1 cellular context compared by ENCODE assay signal in the genomic region with DNA sequence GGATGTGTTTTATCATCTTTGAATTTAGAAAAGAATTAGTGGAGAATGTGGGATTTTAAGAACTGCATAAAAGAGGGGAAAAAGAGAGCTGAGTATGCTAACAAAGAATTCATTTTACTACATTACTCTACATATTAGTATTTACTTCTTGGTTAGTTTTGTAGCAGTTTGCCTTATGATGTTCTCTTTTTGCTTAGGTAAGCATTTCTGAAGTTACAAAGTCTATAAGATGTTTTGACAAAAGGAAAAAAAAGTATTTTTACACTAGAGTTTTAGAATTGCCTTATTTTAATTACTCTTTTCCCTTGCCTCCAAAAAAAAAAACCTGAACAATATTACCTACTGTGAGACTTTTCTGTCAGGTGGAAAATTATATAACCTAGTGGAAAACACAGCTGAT.
TF ChIP-seq lines count a peak whose summit lies in the region.

No MANE protein-coding gene starts in this region.

TF ChIP-seq in K562, 482 proteins besides CTCF, POLR2A, EP300 and RAD21 (continued from another document):
- TF ChIP-seq, protein P1, sequence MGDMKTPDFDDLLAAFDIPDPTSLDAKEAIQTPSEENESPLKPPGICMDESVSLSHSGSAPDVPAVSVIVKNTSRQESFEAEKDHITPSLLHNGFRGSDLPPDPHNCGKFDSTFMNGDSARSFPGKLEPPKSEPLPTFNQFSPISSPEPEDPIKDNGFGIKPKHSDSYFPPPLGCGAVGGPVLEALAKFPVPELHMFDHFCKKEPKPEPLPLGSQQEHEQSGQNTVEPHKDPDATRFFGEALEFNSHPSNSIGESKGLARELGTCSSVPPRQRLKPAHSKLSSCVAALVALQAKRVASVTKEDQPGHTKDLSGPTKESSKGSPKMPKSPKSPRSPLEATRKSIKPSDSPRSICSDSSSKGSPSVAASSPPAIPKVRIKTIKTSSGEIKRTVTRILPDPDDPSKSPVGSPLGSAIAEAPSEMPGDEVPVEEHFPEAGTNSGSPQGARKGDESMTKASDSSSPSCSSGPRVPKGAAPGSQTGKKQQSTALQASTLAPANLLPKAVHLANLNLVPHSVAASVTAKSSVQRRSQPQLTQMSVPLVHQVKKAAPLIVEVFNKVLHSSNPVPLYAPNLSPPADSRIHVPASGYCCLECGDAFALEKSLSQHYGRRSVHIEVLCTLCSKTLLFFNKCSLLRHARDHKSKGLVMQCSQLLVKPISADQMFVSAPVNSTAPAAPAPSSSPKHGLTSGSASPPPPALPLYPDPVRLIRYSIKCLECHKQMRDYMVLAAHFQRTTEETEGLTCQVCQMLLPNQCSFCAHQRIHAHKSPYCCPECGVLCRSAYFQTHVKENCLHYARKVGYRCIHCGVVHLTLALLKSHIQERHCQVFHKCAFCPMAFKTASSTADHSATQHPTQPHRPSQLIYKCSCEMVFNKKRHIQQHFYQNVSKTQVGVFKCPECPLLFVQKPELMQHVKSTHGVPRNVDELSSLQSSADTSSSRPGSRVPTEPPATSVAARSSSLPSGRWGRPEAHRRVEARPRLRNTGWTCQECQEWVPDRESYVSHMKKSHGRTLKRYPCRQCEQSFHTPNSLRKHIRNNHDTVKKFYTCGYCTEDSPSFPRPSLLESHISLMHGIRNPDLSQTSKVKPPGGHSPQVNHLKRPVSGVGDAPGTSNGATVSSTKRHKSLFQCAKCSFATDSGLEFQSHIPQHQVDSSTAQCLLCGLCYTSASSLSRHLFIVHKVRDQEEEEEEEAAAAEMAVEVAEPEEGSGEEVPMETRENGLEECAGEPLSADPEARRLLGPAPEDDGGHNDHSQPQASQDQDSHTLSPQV (IDR thresholded peaks at IDR 0.05) = no peak
- TF ChIP-seq HMG20A (CRISPR knock-in tag; conservative IDR thresholded peaks at IDR 0.05) (no peak), SP1 (CRISPR knock-in tag; IDR thresholded peaks at IDR 0.05) (no peak)
